ENCODE assay signal across 1 cellular context in genomic region chr1:27237112-27237511, GRCh38.
TF ChIP-seq lines count a peak whose summit lies in the region.

No MANE protein-coding gene starts in this region.

TF ChIP-seq in HepG2, 621 proteins besides CTCF, POLR2A, EP300 and RAD21:
- TF ChIP-seq CHD4 (IDR thresholded peaks at IDR 0.05; ENCODE audit: borderline replicate concordance, low read length) (no peak), MAFF (IDR thresholded peaks at IDR 0.05; ENCODE audit: low read depth, low read length) (peak; percentile 74), ATF7 (IDR thresholded peaks at IDR 0.05) (no peak), ATF7 (CRISPR knock-in tag; IDR thresholded peaks at IDR 0.05) (no peak), MAFK (conservative IDR thresholded peaks at IDR 0.05 in 1 of 2, IDR thresholded peaks at IDR 0.05 in 1 of 2; ENCODE audit: low read length in 2 of 2) (peak; percentile 67 to 78)
TF ChIP-seq in HepG2: peak in this region for 2.
